In genomic region chr21:36859744-36860501, GRCh38 we compare ENCODE assay signal across 9 cellular contexts.
A peak's percentile ranks its signal among the peaks of the same experiment; 100 is the strongest.
DNase-seq lines count a peak whose midpoint lies in the region; ATAC-seq and TF ChIP-seq lines count a peak whose summit lies in the region.
"Had no signal": no experiment of that assay in that cellular context is flagged by ENCODE, and none has a peak within 500 bp of the region (broad histone marks: within the 10 kb centered on the region; RNA-seq: fewer than 3 reads in every experiment).

No MANE protein-coding gene starts in this region.

- H3K4me1 ChIP-seq in Loucy (ENCODE audit: insufficient read depth, low read length, poor library complexity, severe bottlenecking), result peaks cover 14% of the 10 kb centered on the region

- H3K9me3 ChIP-seq in Loucy (ENCODE audit: insufficient read depth, low read depth, low read length), result no peaks in the 10 kb centered on the region

- peak overlapping the region; percentile 34 for H3K4me2 ChIP-seq in Loucy (ENCODE audit: low read depth, low read length, poor library complexity, severe bottlenecking)

- no peak overlapping the region for H3K9ac ChIP-seq in Loucy (ENCODE audit: low read depth, low read length, poor library complexity, severe bottlenecking)

- no peak overlapping the region for H3K4me3 ChIP-seq in GM12865 (ENCODE audit: low read depth, low read length)
- H3K4me3 ChIP-seq in Loucy (ENCODE audit: low read length, poor library complexity, severe bottlenecking), result no peak overlapping the region
- H3K4me3 ChIP-seq in dorsolateral prefrontal cortex, result no peak overlapping the region
- H3K4me3 ChIP-seq: SK-N-MC had no signal

- no peaks in the 10 kb centered on the region for H3K79me2 ChIP-seq in Loucy (ENCODE audit: insufficient read depth, low read length)

- peak overlapping the region; percentile 47; the same call in 1 of the 2 replicates for H2AFZ ChIP-seq in Loucy (ENCODE audit: low read length)

- no peaks in the 10 kb centered on the region for H3K36me3 ChIP-seq in Loucy (ENCODE audit: insufficient read depth, low read length)

- H3F3A ChIP-seq in Loucy (ENCODE audit: low read depth), result no peaks in the 10 kb centered on the region

- DNase-seq in GM12865 (ENCODE audit: low read depth), result peak; percentile 48
- DNase-seq in left cardiac atrium, result peak; percentile 82
- peak; percentile 23 to 37 for DNase-seq in stimulated activated CD4-positive, alpha-beta T cell treated with anti-CD3 and anti-CD28 coated beads, Interleukin-2, amount 100 ng/mL, for 24 hours
- no peak for DNase-seq in dorsolateral prefrontal cortex
- no peak for DNase-seq in endothelial cell (ENCODE audit: low spot score)
- DNase-seq in Ammon's horn (ENCODE audit: low spot score), result no peak

- H3K36me3 Mint-ChIP-seq in endothelial cell (ENCODE audit: low read depth, unreplicated experiment), result peaks cover 20% of the 10 kb centered on the region

- no peaks in the 10 kb centered on the region for H4K20me1 ChIP-seq in Loucy (ENCODE audit: insufficient read depth, low read length, poor library complexity, severe bottlenecking)

- no peak overlapping the region for H3K4me3 Mint-ChIP-seq in endothelial cell (ENCODE audit: unreplicated experiment)

- no peaks in the 10 kb centered on the region for H3K9me3 Mint-ChIP-seq in endothelial cell (ENCODE audit: unreplicated experiment)

- no peaks in the 10 kb centered on the region for H3K9me2 ChIP-seq in Loucy (replicated peaks; ENCODE audit: low read depth, low read length)

- no peaks in the 10 kb centered on the region for H3K27me3 ChIP-seq in Loucy (ENCODE audit: insufficient read depth, low read length, poor library complexity, severe bottlenecking)
- H3K27me3 ChIP-seq in dorsolateral prefrontal cortex, result no peaks in the 10 kb centered on the region

- H3K4me1 Mint-ChIP-seq in endothelial cell (ENCODE audit: unreplicated experiment), result peaks cover 13% of the 10 kb centered on the region

- peak; percentile 52 to 55 for ATAC-seq in activated CD4-positive, CD25-positive, alpha-beta regulatory T cell treated with anti-CD3 and anti-CD28 coated beads, Interleukin-2, amount 50 U/mL, for 24 hours
- ATAC-seq in left cardiac atrium, result peak; percentile 89 to 97

- no peak overlapping the region for H3K27ac Mint-ChIP-seq in endothelial cell (ENCODE audit: unreplicated experiment)

- no peaks in the 10 kb centered on the region for H3K27me3 Mint-ChIP-seq in endothelial cell (ENCODE audit: unreplicated experiment)

- intact Hi-C loops in left cardiac atrium (cut with DNase I) (no loop called here), dorsolateral prefrontal cortex (cut with DNase I) (loop anchor here in 1 of 2 donors (5.0 to 10.0 kb wide), 2 partner anchors 55 to 203 kb away; no protein-coding TSS in a partner anchor)

- TF ChIP-seq CTCF in GM12865 (IDR thresholded peaks at IDR 0.05; ENCODE audit: insufficient read depth, low read depth, low read length, missing control alignments) (no peak), Loucy (conservative IDR thresholded peaks at IDR 0.05; ENCODE audit: low read length) (peak; percentile 21; the same call in 1 of the 2 replicates), dorsolateral prefrontal cortex (IDR thresholded peaks at IDR 0.05 in 54 of 56, conservative IDR thresholded peaks at IDR 0.05 in 2 of 56; ENCODE audit: low read depth in 1 of 56, partially characterized antibody in 56 of 56) (no peak), endothelial cell (IDR thresholded peaks at IDR 0.05; ENCODE audit: unreplicated experiment) (no peak)

- no peak overlapping the region for H3K27ac ChIP-seq in dorsolateral prefrontal cortex
- H3K27ac ChIP-seq: SK-N-MC had no signal

Comparison
In these comparisons a context has a peak if more than half of its experiments do, and no peak if none do; other contexts are left out.
1. DNase-seq: peak in GM12865 (single experiment), left cardiac atrium (single experiment) and stimulated activated CD4-positive, alpha-beta T cell treated with anti-CD3 and anti-CD28 coated beads, Interleukin-2, amount 100 ng/mL, for 24 hours (2 of 2); none in dorsolateral prefrontal cortex (0 of 10), endothelial cell (single experiment) and Ammon's horn (single experiment).